In genomic region chr3:151398895-151399294, GRCh38 we compare ENCODE assay signal across 18 cellular contexts. TPM values are rescaled to one million over a fixed set of nuclear protein-coding genes. Genes with fewer than 3 reads are reported as not detected.
DNase-seq lines count a peak whose midpoint lies in the region; ATAC-seq and TF ChIP-seq lines count a peak whose summit lies in the region.
"Had no signal": no experiment of that assay in that cellular context is flagged by ENCODE, and none has a peak within 500 bp of the region (broad histone marks: within the 10 kb centered on the region; RNA-seq: fewer than 3 reads in every experiment).

No MANE protein-coding gene starts in this region.

- DNase-seq in NOMO-1 treated with DMSO at 0.1 percent for 48 hours (lab: John Stamatoyannopoulos, UW; ENCODE audit: unreplicated experiment) (peak; percentile 79), SJCRH30 (no peak)
- no peak for DNase-seq in stimulated activated CD4-positive, alpha-beta T cell treated with anti-CD3 and anti-CD28 coated beads, Interleukin-2, amount 100 ng/mL, for 24 hours
- DNase-seq: activated CD4-positive, alpha-beta T cell treated with anti-CD3 and anti-CD28 coated beads, Interleukin-2, amount 50 U/mL, for 48 hours; activated CD8-positive, alpha-beta memory T cell treated with anti-CD3 and anti-CD28 coated beads, Interleukin-2, amount 50 U/mL, for 48 hours; CD4-positive, CD25-positive, alpha-beta regulatory T cell; dorsolateral prefrontal cortex; glutamatergic neuron; NCI-H69; PC-9; stimulated activated CD4-positive, alpha-beta T cell treated with anti-CD3 and anti-CD28 coated beads, Interleukin-4, amount 100 ng/mL, for 4 hours; thyroid gland had no signal

- H3K4me1 ChIP-seq in neutrophil (ENCODE audit: control insufficient read depth in 1 of 2, insufficient read depth in 1 of 2, low read depth in 1 of 2, low read length in 1 of 2) (peaks cover 18 to 27% of the 10 kb centered on the region in 2 experiments), SJCRH30 (no peaks in the 10 kb centered on the region)
- H3K4me1 ChIP-seq: thyroid gland had no signal

- H3K4me3 ChIP-seq in neutrophil (ENCODE audit: low read depth in 1 of 2, low read length in 1 of 2) (peak overlapping the region in 1 of 2 experiments; percentile 33), SJCRH30 (no peak overlapping the region)
- H3K4me3 ChIP-seq: dorsolateral prefrontal cortex, PC-9, thyroid gland had no signal

- ATAC-seq in GM18873 (IDR thresholded peaks at IDR 0.05; ENCODE audit: low FRiP score, unreplicated experiment) (peak; percentile 78), HG02759 (IDR thresholded peaks at IDR 0.05; ENCODE audit: unreplicated experiment) (peak; percentile 52), HG02852 (IDR thresholded peaks at IDR 0.05; ENCODE audit: unreplicated experiment) (no peak)

- no peak for TF ChIP-seq CTCF in neutrophil (IDR thresholded peaks at IDR 0.05)

- H3K27me3 ChIP-seq in neutrophil = no peaks in the 10 kb centered on the region
- H3K27me3 ChIP-seq in SJCRH30 = no peaks in the 10 kb centered on the region
- H3K27me3 ChIP-seq: dorsolateral prefrontal cortex, thyroid gland had no signal

- H3K9me3 ChIP-seq in neutrophil (no peaks in the 10 kb centered on the region), SJCRH30 (replicated peaks) (no peaks in the 10 kb centered on the region)
- H3K9me3 ChIP-seq: thyroid gland had no signal

- H3K36me3 ChIP-seq in neutrophil = no peaks in the 10 kb centered on the region
- H3K36me3 ChIP-seq in SJCRH30 = no peaks in the 10 kb centered on the region
- H3K36me3 ChIP-seq: thyroid gland had no signal

- peak overlapping the region; percentile 51 for H3K27ac ChIP-seq in neutrophil
- H3K27ac ChIP-seq in SJCRH30 = no peak overlapping the region
- H3K27ac ChIP-seq: dorsolateral prefrontal cortex, PC-9, thyroid gland had no signal

RNA-seq across cellular contexts. Expression of gene P2RY12, which starts 14.3 kb away (rescaled TPM):
- not detected in 2 replicates for total RNA-seq in SJCRH30 (2014; rRNA removed; shearing (Covaris generic))
- total RNA-seq: kidney epithelial cell, lung microvascular endothelial cell, PC-9 had no signal
